In genomic region chr5:53674114-53674513, GRCh38 we compare ENCODE assay signal across 21 cellular contexts.
"Had no signal": no experiment of that assay in that cellular context is flagged by ENCODE, and none has a peak within 500 bp of the region (broad histone marks: within the 10 kb centered on the region; RNA-seq: fewer than 3 reads in every experiment).

No MANE protein-coding gene starts in this region.

- H3K9ac ChIP-seq: KMS-11 had no signal

- H3K27ac ChIP-seq: KMS-11, RWPE1 had no signal

- H3K4me2 ChIP-seq: KMS-11 had no signal

- DNase-seq: IMR-90, Kasumi-1, MV-4-11, NCI-H1048, NCI-H1105, NCI-H1417, NCI-H1436 treated with DMSO at 0.1 percent for 48 hours, NCI-H1694, NCI-H187 treated with DMSO at 0.1 percent for 48 hours, NCI-H2029 treated with DMSO at 0.1 percent for 48 hours, NCI-H2171, NCI-H226, NCI-H446, NCI-H510A, NCI-H524 treated with DMSO at 0.1 percent for 48 hours, NCI-H69, NCI-H774, PC-3, SHP77 had no signal
